In the genomic region with DNA sequence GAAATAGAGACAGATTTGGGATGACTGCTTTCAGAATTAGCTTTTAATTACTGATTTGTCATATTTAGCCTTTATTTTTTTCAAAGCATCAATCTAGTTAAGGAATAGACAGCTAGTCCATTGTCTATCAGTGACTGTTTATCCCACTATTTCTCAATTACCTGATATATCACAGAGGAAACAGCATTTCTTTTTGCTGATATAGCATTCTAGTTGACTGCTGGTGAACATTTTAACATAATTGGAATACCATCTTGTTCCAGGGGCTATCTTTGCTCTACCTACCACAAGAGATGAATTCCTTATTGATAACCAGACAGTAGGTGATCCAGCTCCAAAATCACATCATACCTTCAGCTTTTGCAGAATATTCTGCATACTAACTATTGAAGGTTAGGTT, we compare ENCODE assay signal across 29 cellular contexts.
"Had no signal": no experiment of that assay in that cellular context is flagged by ENCODE, and none has a peak within 500 bp of the region (broad histone marks: within the 10 kb centered on the region; RNA-seq: fewer than 3 reads in every experiment).

No MANE protein-coding gene starts in this region.

- H3K4me3 ChIP-seq: colonic mucosa, coronary artery, dorsolateral prefrontal cortex, esophagus muscularis mucosa, esophagus squamous epithelium, gastrocnemius medialis, gastroesophageal sphincter, heart left ventricle, heart right ventricle had no signal

- H3K27ac Mint-ChIP-seq: dendritic cell treated with granulocyte-macrophage colony-stimulating factor and Interleukin-4, amounts not matched to agents 40 ng/mL and 50 ng/mL, for 4 days; effector memory CD8-positive, alpha-beta T cell; endodermal cell had no signal

- H3K4me3 Mint-ChIP-seq: dendritic cell treated with granulocyte-macrophage colony-stimulating factor and Interleukin-4, amounts not matched to agents 40 ng/mL and 50 ng/mL, for 4 days; effector memory CD8-positive, alpha-beta T cell; endodermal cell had no signal

- H3K27me3 ChIP-seq: colonic mucosa, dorsolateral prefrontal cortex, esophagus muscularis mucosa, esophagus squamous epithelium, foreskin keratinocyte, gastrocnemius medialis, gastroesophageal sphincter, heart left ventricle, heart right ventricle had no signal

- H3K27ac ChIP-seq: colonic mucosa, coronary artery, dorsolateral prefrontal cortex, epithelial cell of prostate, esophagus muscularis mucosa, esophagus squamous epithelium, foreskin keratinocyte, gastrocnemius medialis, gastroesophageal sphincter, heart left ventricle, heart right ventricle had no signal

- H3K36me3 ChIP-seq: colonic mucosa, esophagus muscularis mucosa, esophagus squamous epithelium, gastrocnemius medialis, gastroesophageal sphincter, heart left ventricle, heart right ventricle had no signal

- H3K9me3 ChIP-seq: colonic mucosa, esophagus muscularis mucosa, gastrocnemius medialis, gastroesophageal sphincter, heart left ventricle had no signal

- H3K4me1 ChIP-seq: colonic mucosa, esophagus muscularis mucosa, esophagus squamous epithelium, foreskin keratinocyte, gastrocnemius medialis, gastroesophageal sphincter, heart left ventricle, heart right ventricle had no signal

- ATAC-seq: effector memory CD8-positive, alpha-beta T cell; esophagus mucosa; foreskin keratinocyte; gastrocnemius medialis; gastroesophageal sphincter; heart left ventricle; heart right ventricle had no signal

- FAIRE-seq: colon, endometrium, endothelial cell of umbilical vein, frontal cortex had no signal

- H3K4me1 Mint-ChIP-seq: endodermal cell had no signal

- H3K27me3 Mint-ChIP-seq: dendritic cell treated with granulocyte-macrophage colony-stimulating factor and Interleukin-4, amounts not matched to agents 40 ng/mL and 50 ng/mL, for 4 days; effector memory CD8-positive, alpha-beta T cell had no signal

- DNase-seq: colonic mucosa; cortex of kidney; dermis blood vessel endothelial cell; dorsolateral prefrontal cortex; effector CD4-positive, alpha-beta T cell; effector CD8-positive, alpha-beta T cell; effector memory CD4-positive, alpha-beta T cell; effector memory CD8-positive, alpha-beta T cell; endodermal cell; erythroblast; esophagus squamous epithelium; foreskin fibroblast; foreskin keratinocyte; foreskin melanocyte; gastrocnemius medialis; glutamatergic neuron; head of caudate nucleus; heart left ventricle; heart right ventricle had no signal
